20 cellular contexts compared by ENCODE assay signal in the genomic region with DNA sequence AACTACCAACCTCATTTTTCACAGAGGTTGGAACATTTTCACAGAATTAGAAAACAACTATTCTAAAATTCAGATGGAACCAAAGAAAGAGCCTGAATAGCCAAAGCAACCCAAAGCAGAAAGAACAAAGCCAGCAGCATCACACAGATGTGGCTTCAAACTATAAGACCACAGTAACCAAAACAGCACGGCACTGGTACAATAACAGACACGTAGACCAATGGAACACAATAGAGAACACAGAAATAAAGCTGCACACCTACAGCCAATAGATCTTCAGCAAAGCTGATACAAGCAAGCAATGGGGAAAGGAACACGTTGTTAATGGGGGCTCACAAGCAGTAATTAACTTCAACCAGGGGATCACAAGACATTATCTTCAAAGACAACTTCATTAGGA.
A peak's percentile ranks its signal among the peaks of the same experiment; 100 is the strongest.
DNase-seq lines count a peak whose midpoint lies in the region; ATAC-seq, FAIRE-seq and TF ChIP-seq lines count a peak whose summit lies in the region.
"Had no signal": no experiment of that assay in that cellular context is flagged by ENCODE, and none has a peak within 500 bp of the region (broad histone marks: within the 10 kb centered on the region; RNA-seq: fewer than 3 reads in every experiment).

No MANE protein-coding gene starts in this region.

- H3K27ac Mint-ChIP-seq in activated CD8-positive, alpha-beta T cell treated with anti-CD3 and anti-CD28 coated beads, Interleukin-2, amount 10 ng/mL, durations not matched to agents 7 days and 5 days, result peak overlapping the region; percentile 22
- no peak overlapping the region for H3K27ac Mint-ChIP-seq in activated CD8-positive, alpha-beta T cell treated with anti-CD3 and anti-CD28 coated beads for 36 hours
- H3K27ac Mint-ChIP-seq in stimulated activated naive CD8-positive, alpha-beta T cell treated with anti-CD3 and anti-CD28 coated beads, Interleukin-15, Interleukin-2, amounts not matched to agents 100 ng/mL and 50 ng/mL, for 24 hours, result peak overlapping the region; percentile 30
- no peak overlapping the region for H3K27ac Mint-ChIP-seq in stimulated activated naive CD8-positive, alpha-beta T cell treated with anti-CD3 and anti-CD28 coated beads, Interleukin-15, amount 100 ng/mL, for 72 hours
- H3K27ac Mint-ChIP-seq: B cell; CD8-positive, alpha-beta T cell; HFFc6 had no signal

- ATAC-seq in activated CD8-positive, alpha-beta T cell treated with anti-CD3 and anti-CD28 coated beads, Interleukin-2, amount 10 ng/mL, durations not matched to agents 7 days and 5 days, result peak; percentile 64
- no peak for ATAC-seq in activated CD8-positive, alpha-beta T cell treated with anti-CD3 and anti-CD28 coated beads for 36 hours
- no peak for ATAC-seq in stimulated activated naive CD8-positive, alpha-beta T cell treated with anti-CD3 and anti-CD28 coated beads, Interleukin-15, amount 100 ng/mL, for 72 hours
- no peak for ATAC-seq in HG02973 (IDR thresholded peaks at IDR 0.05; ENCODE audit: unreplicated experiment)
- ATAC-seq: CD8-positive, alpha-beta T cell had no signal

- CTCF ChIA-PET in activated CD8-positive, alpha-beta T cell treated with anti-CD3 and anti-CD28 coated beads, Interleukin-2, amount 10 ng/mL, durations not matched to agents 7 days and 5 days (lab: Charles Lee), result no interaction called here
- CTCF ChIA-PET in activated CD8-positive, alpha-beta T cell treated with anti-CD3 and anti-CD28 coated beads for 36 hours (lab: Charles Lee), result no interaction called here

- DNase-seq in activated CD8-positive, alpha-beta T cell treated with anti-CD3 and anti-CD28 coated beads, Interleukin-2, amount 10 ng/mL, durations not matched to agents 7 days and 5 days, result peak; percentile 28
- no peak for DNase-seq in activated CD8-positive, alpha-beta T cell treated with anti-CD3 and anti-CD28 coated beads for 36 hours
- no peak for DNase-seq in stimulated activated naive CD8-positive, alpha-beta T cell treated with anti-CD3 and anti-CD28 coated beads, Interleukin-15, amount 100 ng/mL, for 72 hours
- no peak for DNase-seq in urothelium cell line (ENCODE audit: low spot score)
- DNase-seq: CD4-positive, CD25-positive, alpha-beta regulatory T cell; CD8-positive, alpha-beta T cell; DMS 273 treated with DMSO at 0.1 percent for 48 hours; DMS79; EL; GDM1; GOT3; HFFc6 had no signal

- no peak for TF ChIP-seq CTCF in activated CD8-positive, alpha-beta T cell treated with anti-CD3 and anti-CD28 coated beads for 36 hours (IDR thresholded peaks at IDR 0.05)

- H3K9me3 Mint-ChIP-seq in activated CD8-positive, alpha-beta T cell treated with anti-CD3 and anti-CD28 coated beads, Interleukin-2, amount 10 ng/mL, durations not matched to agents 7 days and 5 days (ENCODE audit: insufficient read depth), result no peaks in the 10 kb centered on the region
- peaks cover 4% of the 10 kb centered on the region for H3K9me3 Mint-ChIP-seq in activated CD8-positive, alpha-beta T cell treated with anti-CD3 and anti-CD28 coated beads for 36 hours
- no peaks in the 10 kb centered on the region for H3K9me3 Mint-ChIP-seq in stimulated activated naive CD8-positive, alpha-beta T cell treated with anti-CD3 and anti-CD28 coated beads, Interleukin-15, Interleukin-2, amounts not matched to agents 100 ng/mL and 50 ng/mL, for 24 hours
- peaks cover 14 to 15% of the 10 kb centered on the region in 2 donors for H3K9me3 Mint-ChIP-seq in stimulated activated naive CD8-positive, alpha-beta T cell treated with anti-CD3 and anti-CD28 coated beads, Interleukin-15, amount 100 ng/mL, for 72 hours
- H3K9me3 Mint-ChIP-seq: CD8-positive, alpha-beta T cell; HFFc6 had no signal

- FAIRE-seq in urothelium cell line (lab: Jason Lieb, UNC), result peak; percentile 67
- FAIRE-seq: A204.1, D721Med, GM12891, GM18507, H54 had no signal

- intact Hi-C loops in activated CD8-positive, alpha-beta T cell treated with anti-CD3 and anti-CD28 coated beads for 36 hours (cut with micrococcal nuclease), result no loop called here

- H3K27me3 Mint-ChIP-seq in activated CD8-positive, alpha-beta T cell treated with anti-CD3 and anti-CD28 coated beads, Interleukin-2, amount 10 ng/mL, durations not matched to agents 7 days and 5 days (ENCODE audit: low read depth), result no peaks in the 10 kb centered on the region
- H3K27me3 Mint-ChIP-seq in activated CD8-positive, alpha-beta T cell treated with anti-CD3 and anti-CD28 coated beads for 36 hours, result no peaks in the 10 kb centered on the region
- no peaks in the 10 kb centered on the region for H3K27me3 Mint-ChIP-seq in stimulated activated naive CD8-positive, alpha-beta T cell treated with anti-CD3 and anti-CD28 coated beads, Interleukin-15, Interleukin-2, amounts not matched to agents 100 ng/mL and 50 ng/mL, for 24 hours
- H3K27me3 Mint-ChIP-seq in stimulated activated naive CD8-positive, alpha-beta T cell treated with anti-CD3 and anti-CD28 coated beads, Interleukin-15, amount 100 ng/mL, for 72 hours, result no peaks in the 10 kb centered on the region
- H3K27me3 Mint-ChIP-seq: B cell; CD4-positive, CD25-positive, alpha-beta regulatory T cell had no signal

- peaks cover 81% of the 10 kb centered on the region for H3K36me3 Mint-ChIP-seq in activated CD8-positive, alpha-beta T cell treated with anti-CD3 and anti-CD28 coated beads, Interleukin-2, amount 10 ng/mL, durations not matched to agents 7 days and 5 days (ENCODE audit: low read depth)
- peaks cover 77% of the 10 kb centered on the region for H3K36me3 Mint-ChIP-seq in activated CD8-positive, alpha-beta T cell treated with anti-CD3 and anti-CD28 coated beads for 36 hours (ENCODE audit: low read depth)
- H3K36me3 Mint-ChIP-seq in stimulated activated naive CD8-positive, alpha-beta T cell treated with anti-CD3 and anti-CD28 coated beads, Interleukin-15, Interleukin-2, amounts not matched to agents 100 ng/mL and 50 ng/mL, for 24 hours (ENCODE audit: low read depth), result peaks cover 83% of the 10 kb centered on the region

- no peak overlapping the region for H3K4me3 Mint-ChIP-seq in activated CD8-positive, alpha-beta T cell treated with anti-CD3 and anti-CD28 coated beads, Interleukin-2, amount 10 ng/mL, durations not matched to agents 7 days and 5 days
- H3K4me3 Mint-ChIP-seq in activated CD8-positive, alpha-beta T cell treated with anti-CD3 and anti-CD28 coated beads for 36 hours, result no peak overlapping the region
- no peak overlapping the region for H3K4me3 Mint-ChIP-seq in stimulated activated naive CD8-positive, alpha-beta T cell treated with anti-CD3 and anti-CD28 coated beads, Interleukin-15, Interleukin-2, amounts not matched to agents 100 ng/mL and 50 ng/mL, for 24 hours
- no peak overlapping the region for H3K4me3 Mint-ChIP-seq in stimulated activated naive CD8-positive, alpha-beta T cell treated with anti-CD3 and anti-CD28 coated beads, Interleukin-15, amount 100 ng/mL, for 72 hours
- H3K4me3 Mint-ChIP-seq: B cell; CD4-positive, CD25-positive, alpha-beta regulatory T cell; CD8-positive, alpha-beta T cell; HFFc6 had no signal

- H3K4me1 Mint-ChIP-seq in activated CD8-positive, alpha-beta T cell treated with anti-CD3 and anti-CD28 coated beads, Interleukin-2, amount 10 ng/mL, durations not matched to agents 7 days and 5 days (ENCODE audit: low read depth), result peaks cover 33% of the 10 kb centered on the region
- peaks cover 6% of the 10 kb centered on the region for H3K4me1 Mint-ChIP-seq in activated CD8-positive, alpha-beta T cell treated with anti-CD3 and anti-CD28 coated beads for 36 hours (ENCODE audit: low read depth)
- no peaks in the 10 kb centered on the region for H3K4me1 Mint-ChIP-seq in stimulated activated naive CD8-positive, alpha-beta T cell treated with anti-CD3 and anti-CD28 coated beads, Interleukin-15, Interleukin-2, amounts not matched to agents 100 ng/mL and 50 ng/mL, for 24 hours (ENCODE audit: low read depth)
- peaks cover 6% of the 10 kb centered on the region for H3K4me1 Mint-ChIP-seq in stimulated activated naive CD8-positive, alpha-beta T cell treated with anti-CD3 and anti-CD28 coated beads, Interleukin-15, amount 100 ng/mL, for 72 hours
- H3K4me1 Mint-ChIP-seq: B cell had no signal

- POLR2A ChIA-PET in activated CD8-positive, alpha-beta T cell treated with anti-CD3 and anti-CD28 coated beads, Interleukin-2, amount 10 ng/mL, durations not matched to agents 7 days and 5 days (lab: Charles Lee), result no interaction called here
- POLR2A ChIA-PET in activated CD8-positive, alpha-beta T cell treated with anti-CD3 and anti-CD28 coated beads for 36 hours (lab: Charles Lee), result no interaction called here

Comparison
In these comparisons a context has a peak if more than half of its experiments do, and no peak if none do; other contexts are left out.
1. H3K27ac Mint-ChIP-seq: peak in activated CD8-positive, alpha-beta T cell treated with anti-CD3 and anti-CD28 coated beads, Interleukin-2, amount 10 ng/mL, durations not matched to agents 7 days and 5 days (single experiment) and stimulated activated naive CD8-positive, alpha-beta T cell treated with anti-CD3 and anti-CD28 coated beads, Interleukin-15, Interleukin-2, amounts not matched to agents 100 ng/mL and 50 ng/mL, for 24 hours (single experiment); none in activated CD8-positive, alpha-beta T cell treated with anti-CD3 and anti-CD28 coated beads for 36 hours (single experiment) and stimulated activated naive CD8-positive, alpha-beta T cell treated with anti-CD3 and anti-CD28 coated beads, Interleukin-15, amount 100 ng/mL, for 72 hours (0 of 2).